In the genomic region with DNA sequence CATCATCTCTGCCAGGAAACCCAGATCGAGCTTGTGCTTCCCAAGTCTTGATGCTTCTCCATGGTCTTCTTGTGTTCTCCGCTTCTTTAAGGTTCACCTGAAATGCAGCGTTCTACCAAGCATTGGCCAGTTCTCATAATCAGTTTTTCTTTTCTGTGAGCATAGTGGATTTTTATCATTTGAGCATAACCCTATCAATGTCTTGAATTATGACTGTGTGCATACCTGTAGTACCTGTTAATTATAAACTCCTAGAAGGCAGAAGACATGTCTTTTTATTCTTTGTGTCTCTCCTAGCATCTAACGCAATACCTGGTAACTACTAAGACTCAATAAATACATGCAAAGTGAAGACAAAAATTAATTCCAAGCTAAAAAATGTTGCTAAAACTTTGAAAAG, we compare ENCODE assay signal across 30 cellular contexts.
"Had no signal": no experiment of that assay in that cellular context is flagged by ENCODE, and none has a peak within 500 bp of the region (broad histone marks: within the 10 kb centered on the region; RNA-seq: fewer than 3 reads in every experiment).

No MANE protein-coding gene starts in this region.

- H3K36me3 ChIP-seq: ascending aorta, brain microvascular endothelial cell had no signal

- H3K4me1 Mint-ChIP-seq: activated CD4-positive, alpha-beta T cell treated with anti-CD3 and anti-CD28 coated beads for 36 hours; activated CD4-positive, alpha-beta T cell treated with anti-CD3 and anti-CD28 coated beads, Interleukin-2, amount 10 ng/mL, durations not matched to agents 24 days and 14 days; activated CD8-positive, alpha-beta memory T cell treated with anti-CD3 and anti-CD28 coated beads, Interleukin-2, amount 10 ng/mL, durations not matched to agents 7 days and 5 days; activated naive CD4-positive, alpha-beta T cell treated with anti-CD3 and anti-CD28 coated beads, Interleukin-2, amount 50 U/mL, for 24 hours; activated naive CD8-positive, alpha-beta T cell treated with anti-CD3 and anti-CD28 coated beads, Interleukin-2, amount 10 ng/mL, durations not matched to agents 7 days and 5 days; central memory CD8-positive, alpha-beta T cell; endodermal cell had no signal

- H3K9me3 ChIP-seq: ascending aorta had no signal

- H3K27ac ChIP-seq: ascending aorta, brain microvascular endothelial cell, coronary artery, dorsolateral prefrontal cortex had no signal

- FAIRE-seq: bronchial epithelial cell, frontal cortex had no signal

- H3K36me3 Mint-ChIP-seq: activated CD4-positive, alpha-beta memory T cell treated with anti-CD3 and anti-CD28 coated beads for 36 hours; activated CD8-positive, alpha-beta memory T cell treated with anti-CD3 and anti-CD28 coated beads, Interleukin-2, amount 10 ng/mL, durations not matched to agents 7 days and 5 days; activated naive CD4-positive, alpha-beta T cell treated with anti-CD3 and anti-CD28 coated beads, Interleukin-2, amount 50 U/mL, for 24 hours; activated naive CD8-positive, alpha-beta T cell treated with anti-CD3 and anti-CD28 coated beads, Interleukin-2, amount 10 ng/mL, durations not matched to agents 7 days and 5 days had no signal

- H3K27ac Mint-ChIP-seq: activated CD4-positive, alpha-beta memory T cell treated with anti-CD3 and anti-CD28 coated beads for 36 hours; activated CD4-positive, alpha-beta T cell treated with anti-CD3 and anti-CD28 coated beads for 36 hours; activated CD4-positive, alpha-beta T cell treated with anti-CD3 and anti-CD28 coated beads, Interleukin-2, amount 10 ng/mL, durations not matched to agents 24 days and 14 days; activated CD8-positive, alpha-beta memory T cell treated with anti-CD3 and anti-CD28 coated beads, Interleukin-2, amount 10 ng/mL, durations not matched to agents 7 days and 5 days; activated CD8-positive, alpha-beta T cell treated with anti-CD3 and anti-CD28 coated beads, Interleukin-2, amount 10 ng/mL, durations not matched to agents 7 days and 5 days; activated naive CD4-positive, alpha-beta T cell treated with anti-CD3 and anti-CD28 coated beads for 36 hours; activated naive CD4-positive, alpha-beta T cell treated with anti-CD3 and anti-CD28 coated beads, Interleukin-2, amount 50 U/mL, for 24 hours; activated naive CD8-positive, alpha-beta T cell treated with anti-CD3 and anti-CD28 coated beads, Interleukin-2, amount 10 ng/mL, durations not matched to agents 7 days and 5 days; activated T-helper 1 cell treated with anti-CD3 and anti-CD28 coated beads, Interleukin-12 subunit alpha, Interleukin-12 subunit beta, Interleukin-2, Interleukin-4 antibody, amounts not matched to agents 30 ng/mL and 10 ng/mL and 1 ng/mL, durations not matched to agents 14 hours and 24 hours and 36 hours; activated T-helper 2 cell treated with anti-CD3 and anti-CD28 coated beads, Interferon-gamma antibody, Interleukin-2, Interleukin-4, amounts not matched to agents 10 μg/mL and 5 μg/mL and 100 μg/mL, durations not matched to agents 14 hours and 24 hours and 36 hours; dendritic cell treated with granulocyte-macrophage colony-stimulating factor and Interleukin-4, amounts not matched to agents 40 ng/mL and 50 ng/mL, for 4 days; endodermal cell had no signal

- H3K4me3 Mint-ChIP-seq: activated CD4-positive, alpha-beta memory T cell treated with anti-CD3 and anti-CD28 coated beads for 36 hours; activated CD4-positive, alpha-beta T cell treated with anti-CD3 and anti-CD28 coated beads for 36 hours; activated CD4-positive, alpha-beta T cell treated with anti-CD3 and anti-CD28 coated beads, Interleukin-2, amount 10 ng/mL, durations not matched to agents 24 days and 14 days; activated CD8-positive, alpha-beta memory T cell treated with anti-CD3 and anti-CD28 coated beads, Interleukin-2, amount 10 ng/mL, durations not matched to agents 7 days and 5 days; activated CD8-positive, alpha-beta T cell treated with anti-CD3 and anti-CD28 coated beads, Interleukin-2, amount 10 ng/mL, durations not matched to agents 7 days and 5 days; activated naive CD4-positive, alpha-beta T cell treated with anti-CD3 and anti-CD28 coated beads for 36 hours; activated naive CD4-positive, alpha-beta T cell treated with anti-CD3 and anti-CD28 coated beads, Interleukin-2, amount 50 U/mL, for 24 hours; activated naive CD8-positive, alpha-beta T cell treated with anti-CD3 and anti-CD28 coated beads, Interleukin-2, amount 10 ng/mL, durations not matched to agents 7 days and 5 days; activated T-helper 1 cell treated with anti-CD3 and anti-CD28 coated beads, Interleukin-12 subunit alpha, Interleukin-12 subunit beta, Interleukin-2, Interleukin-4 antibody, amounts not matched to agents 30 ng/mL and 10 ng/mL and 1 ng/mL, durations not matched to agents 14 hours and 24 hours and 36 hours; central memory CD8-positive, alpha-beta T cell; dendritic cell treated with granulocyte-macrophage colony-stimulating factor and Interleukin-4, amounts not matched to agents 40 ng/mL and 50 ng/mL, for 4 days; endodermal cell had no signal

- DNase-seq: activated CD4-positive, alpha-beta memory T cell treated with anti-CD3 and anti-CD28 coated beads for 36 hours; activated CD4-positive, alpha-beta T cell treated with anti-CD3 and anti-CD28 coated beads for 36 hours; activated CD4-positive, alpha-beta T cell treated with anti-CD3 and anti-CD28 coated beads, Interleukin-2, amount 10 ng/mL, durations not matched to agents 24 days and 14 days; activated CD4-positive, CD25-positive, alpha-beta regulatory T cell; activated CD4-positive, CD25-positive, alpha-beta regulatory T cell treated with anti-CD3 and anti-CD28 coated beads, Interleukin-2, amount 50 U/mL, for 72 hours; activated CD8-positive, alpha-beta memory T cell treated with anti-CD3 and anti-CD28 coated beads, Interleukin-2, amount 10 ng/mL, durations not matched to agents 7 days and 5 days; activated CD8-positive, alpha-beta memory T cell treated with anti-CD3 and anti-CD28 coated beads, Interleukin-2, amount 50 U/mL, for 4 hours; activated CD8-positive, alpha-beta T cell treated with anti-CD3 and anti-CD28 coated beads, Interleukin-2, amount 10 ng/mL, durations not matched to agents 7 days and 5 days; activated effector memory CD4-positive, alpha-beta T cell treated with anti-CD3 and anti-CD28 coated beads, Interleukin-2, amount 50 U/mL, for 16 hours; activated naive CD4-positive, alpha-beta T cell treated with anti-CD3 and anti-CD28 coated beads for 36 hours; activated naive CD8-positive, alpha-beta T cell treated with anti-CD3 and anti-CD28 coated beads, Interleukin-2, amount 10 ng/mL, durations not matched to agents 7 days and 5 days; activated T-cell treated with anti-CD3 and anti-CD28 coated beads, Interleukin-2, amount 50 U/mL, for 1 hour; activated T-cell treated with anti-CD3 and anti-CD28 coated beads, Interleukin-2, amount 50 U/mL, for 48 hours; brain microvascular endothelial cell; dorsolateral prefrontal cortex; effector memory CD4-positive, alpha-beta T cell; endodermal cell; foreskin fibroblast; head of caudate nucleus; T-helper 2 cell had no signal

- H3K27me3 Mint-ChIP-seq: activated CD4-positive, alpha-beta memory T cell treated with anti-CD3 and anti-CD28 coated beads for 36 hours; activated CD4-positive, alpha-beta T cell treated with anti-CD3 and anti-CD28 coated beads for 36 hours; activated CD4-positive, alpha-beta T cell treated with anti-CD3 and anti-CD28 coated beads, Interleukin-2, amount 10 ng/mL, durations not matched to agents 24 days and 14 days; activated CD8-positive, alpha-beta memory T cell treated with anti-CD3 and anti-CD28 coated beads, Interleukin-2, amount 10 ng/mL, durations not matched to agents 7 days and 5 days; activated naive CD4-positive, alpha-beta T cell treated with anti-CD3 and anti-CD28 coated beads, Interleukin-2, amount 50 U/mL, for 24 hours; activated naive CD8-positive, alpha-beta T cell treated with anti-CD3 and anti-CD28 coated beads, Interleukin-2, amount 10 ng/mL, durations not matched to agents 7 days and 5 days; central memory CD8-positive, alpha-beta T cell; dendritic cell treated with granulocyte-macrophage colony-stimulating factor and Interleukin-4, amounts not matched to agents 40 ng/mL and 50 ng/mL, for 4 days had no signal

- H3K27me3 ChIP-seq: ascending aorta, brain microvascular endothelial cell, dorsolateral prefrontal cortex had no signal

- H3K4me3 ChIP-seq: ascending aorta, coronary artery, dorsolateral prefrontal cortex had no signal

- H3K9me3 Mint-ChIP-seq: activated naive CD4-positive, alpha-beta T cell treated with anti-CD3 and anti-CD28 coated beads, Interleukin-2, amount 50 U/mL, for 24 hours; dendritic cell treated with granulocyte-macrophage colony-stimulating factor and Interleukin-4, amounts not matched to agents 40 ng/mL and 50 ng/mL, for 4 days; endodermal cell had no signal

- H3K4me1 ChIP-seq: ascending aorta had no signal

- ATAC-seq: activated CD4-positive, alpha-beta T cell treated with anti-CD3 and anti-CD28 coated beads for 36 hours; activated CD8-positive, alpha-beta memory T cell treated with anti-CD3 and anti-CD28 coated beads, Interleukin-2, amount 10 ng/mL, durations not matched to agents 7 days and 5 days; activated CD8-positive, alpha-beta T cell treated with anti-CD3 and anti-CD28 coated beads, Interleukin-2, amount 10 ng/mL, durations not matched to agents 7 days and 5 days; esophagus mucosa had no signal
